Comparison of ENCODE assay signal across 36 cellular contexts in genomic region chr10:122682522-122682921, GRCh38. TPM values are rescaled to one million over a fixed set of nuclear protein-coding genes. Genes with fewer than 3 reads are reported as not detected.
"Had no signal": no experiment of that assay in that cellular context is flagged by ENCODE, and none has a peak within 500 bp of the region (broad histone marks: within the 10 kb centered on the region; RNA-seq: fewer than 3 reads in every experiment).

No MANE protein-coding gene starts in this region.

- H3K36me3 ChIP-seq: adrenal gland, brain microvascular endothelial cell, breast epithelium had no signal

- H3K4me3 ChIP-seq: adrenal gland, body of pancreas, breast epithelium had no signal

- DNase-seq: activated B cell treated with CpG ODN at 0.5 μM for 24 hours; activated CD4-positive, alpha-beta memory T cell treated with anti-CD3 and anti-CD28 coated beads for 36 hours; activated CD4-positive, alpha-beta T cell treated with anti-CD3 and anti-CD28 coated beads for 4 hours; activated CD4-positive, alpha-beta T cell treated with anti-CD3 and anti-CD28 coated beads, Interleukin-2, amount 10 ng/mL, durations not matched to agents 24 days and 14 days; activated CD4-positive, alpha-beta T cell treated with anti-CD3 and anti-CD28 coated beads, Interleukin-2, amount 50 U/mL, for 1 hour; activated CD4-positive, alpha-beta T cell treated with anti-CD3 and anti-CD28 coated beads, Interleukin-2, amount 50 U/mL, for 4 hours; activated CD4-positive, CD25-positive, alpha-beta regulatory T cell treated with anti-CD3 and anti-CD28 coated beads, Interleukin-2, amount 50 U/mL, for 72 hours; activated CD8-positive, alpha-beta memory T cell treated with anti-CD3 and anti-CD28 coated beads, Interleukin-2, amount 50 U/mL, for 4 hours; activated CD8-positive, alpha-beta T cell treated with anti-CD3 and anti-CD28 coated beads for 36 hours; activated effector memory CD4-positive, alpha-beta T cell treated with anti-CD3 and anti-CD28 coated beads, Interleukin-2, amount 50 U/mL, for 16 hours; activated gamma-delta T cell treated with Interleukin-2 at 50 U/mL for 16 hours; activated naive CD4-positive, alpha-beta T cell; activated naive CD4-positive, alpha-beta T cell treated with anti-CD3 and anti-CD28 coated beads for 36 hours; activated naive CD4-positive, alpha-beta T cell treated with anti-CD3 and anti-CD28 coated beads, Interleukin-2, amount 50 U/mL, for 16 hours; activated naive CD8-positive, alpha-beta T cell treated with anti-CD3 and anti-CD28 coated beads for 36 hours; activated T-cell treated with anti-CD3 and anti-CD28 coated beads for 4 hours; activated T-cell treated with anti-CD3 and anti-CD28 coated beads, Interleukin-2, amount 50 U/mL, for 1 hour; activated T-cell treated with anti-CD3 and anti-CD28 coated beads, Interleukin-2, amount 50 U/mL, for 4 hours; activated T-cell treated with anti-CD3 and anti-CD28 coated beads, Interleukin-2, amount 50 U/mL, for 72 hours; adrenal gland; amniotic stem cell; aorta; body of pancreas; brain microvascular endothelial cell; caudate nucleus; cerebellar nuclear complex; T-helper 1 cell; T-helper 2 cell; T-helper 9 cell had no signal

- H3K27ac ChIP-seq: adrenal gland, body of pancreas, brain microvascular endothelial cell, breast epithelium, VCaP had no signal

- H3K4me1 ChIP-seq: adrenal gland, body of pancreas, breast epithelium had no signal

- H3K9me3 ChIP-seq: adrenal gland, body of pancreas, breast epithelium had no signal

- ATAC-seq: activated CD8-positive, alpha-beta T cell treated with anti-CD3 and anti-CD28 coated beads for 36 hours; activated naive CD4-positive, alpha-beta T cell treated with anti-CD3 and anti-CD28 coated beads, Interleukin-2, amount 50 U/mL, for 72 hours; activated T-cell treated with anti-CD3 and anti-CD28 coated beads, Interleukin-2, amount 50 U/mL, for 4 hours; activated T-cell treated with anti-CD3 and anti-CD28 coated beads, Interleukin-2, amount 50 U/mL, for 72 hours; activated T-helper 17 cell treated with anti-CD3 and anti-CD28 coated beads, Interleukin-2, amount 50 U/mL, for 72 hours; body of pancreas had no signal

- H3K27me3 ChIP-seq: body of pancreas, brain microvascular endothelial cell had no signal

RNA-seq across cellular contexts. Expression of gene C10orf120, which starts 17.1 kb away (rescaled TPM):
- total RNA-seq: activated B cell treated with CpG ODN at 0.5 μM for 24 hours; activated CD4-positive, alpha-beta memory T cell treated with anti-CD3 and anti-CD28 coated beads for 36 hours; activated CD4-positive, alpha-beta T cell treated with anti-CD3 and anti-CD28 coated beads, Interleukin-2, amount 10 ng/mL, durations not matched to agents 24 days and 14 days; activated CD8-positive, alpha-beta memory T cell treated with anti-CD3 and anti-CD28 coated beads for 36 hours; activated CD8-positive, alpha-beta T cell treated with anti-CD3 and anti-CD28 coated beads for 36 hours; activated naive CD4-positive, alpha-beta T cell treated with anti-CD3 and anti-CD28 coated beads for 36 hours; activated naive CD4-positive, alpha-beta T cell treated with anti-CD3 and anti-CD28 coated beads, Interleukin-2, amount 50 U/mL, for 72 hours; activated naive CD8-positive, alpha-beta T cell treated with anti-CD3 and anti-CD28 coated beads for 36 hours; activated T-cell treated with anti-CD3 and anti-CD28 coated beads, Interleukin-2, amount 50 U/mL, for 4 hours; activated T-cell treated with anti-CD3 and anti-CD28 coated beads, Interleukin-2, amount 50 U/mL, for 72 hours; activated T-helper 1 cell treated with anti-CD3 and anti-CD28 coated beads, Interleukin-12 subunit alpha, Interleukin-12 subunit beta, Interleukin-2, Interleukin-4 antibody, amounts not matched to agents 30 ng/mL and 10 ng/mL and 1 ng/mL, durations not matched to agents 14 hours and 24 hours and 36 hours; activated T-helper 17 cell treated with anti-CD3 and anti-CD28 coated beads, Interleukin-2, amount 50 U/mL, for 72 hours; adrenal gland; aorta; astrocyte; body of pancreas; breast epithelium had no signal
- polyA plus RNA-seq: adrenal gland, aorta had no signal
